Comparison of ENCODE assay signal across 9 cellular contexts in the genomic region with DNA sequence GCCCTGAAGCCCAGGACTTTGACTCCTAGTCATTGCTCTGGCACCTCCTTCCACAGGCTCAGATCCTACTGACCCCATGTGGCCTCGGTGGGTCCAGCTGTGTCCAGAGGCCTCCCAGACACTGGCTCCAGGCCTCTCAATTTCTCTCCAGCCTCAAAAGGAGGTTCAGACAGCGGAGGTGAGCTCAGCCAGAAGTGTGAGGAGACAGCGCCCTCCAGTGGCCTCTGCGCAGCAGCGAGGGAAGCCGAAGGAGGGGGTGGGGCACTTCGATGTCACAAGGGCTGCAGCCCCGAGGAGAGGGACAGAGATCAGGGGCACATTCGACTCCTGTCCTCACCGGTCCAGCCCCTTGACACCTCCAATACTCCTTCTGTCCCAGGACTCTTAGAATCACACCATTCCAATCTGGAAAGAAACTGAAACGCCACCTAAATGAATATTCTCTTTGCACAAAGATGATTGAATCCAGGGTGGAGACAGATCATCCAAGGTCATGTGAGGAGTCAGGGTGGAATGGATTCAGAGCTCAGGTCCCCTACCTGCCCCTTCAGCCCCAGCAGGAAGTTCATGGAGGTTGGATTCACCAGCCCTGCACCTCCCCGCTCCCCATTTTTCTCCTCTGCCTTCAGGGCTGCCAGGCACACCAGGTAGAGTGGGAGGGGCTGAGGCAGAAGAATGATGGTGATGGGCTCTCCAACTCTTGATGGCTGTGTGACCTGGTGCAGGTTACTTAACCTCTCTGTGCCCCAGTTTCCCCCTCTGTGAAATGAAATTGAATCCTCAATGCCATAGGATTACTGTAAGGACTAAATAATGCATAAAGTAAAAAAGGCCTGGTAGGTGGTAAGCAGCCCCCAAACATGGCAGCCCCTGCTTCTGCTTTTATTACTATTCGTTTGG. TPM values are rescaled to one million over a fixed set of nuclear protein-coding genes. Genes with fewer than 3 reads are reported as not detected.
DNase-seq lines count a peak whose midpoint lies in the region; ATAC-seq and TF ChIP-seq lines count a peak whose summit lies in the region.
"Had no signal": no experiment of that assay in that cellular context is flagged by ENCODE, and none has a peak within 500 bp of the region (broad histone marks: within the 10 kb centered on the region; RNA-seq: fewer than 3 reads in every experiment).

No MANE protein-coding gene starts in this region.

- peak; percentile 90 for TF ChIP-seq CTCF in fibroblast of mammary gland (conservative IDR thresholded peaks at IDR 0.05; ENCODE audit: control insufficient read depth, insufficient read depth, low read depth, low read length)
- TF ChIP-seq CTCF in neural crest cell (conservative IDR thresholded peaks at IDR 0.05), result peak; percentile 99

- peak; percentile 83 for ATAC-seq in stimulated activated naive CD8-positive, alpha-beta T cell treated with anti-CD3 and anti-CD28 coated beads, Interleukin-15, Interleukin-2, amounts not matched to agents 100 U/mL and 50 U/mL, for 24 hours
- no peak for ATAC-seq in HG03196 (IDR thresholded peaks at IDR 0.05; ENCODE audit: unreplicated experiment)

- H3K9me3 Mint-ChIP-seq in neural crest cell, result no peaks in the 10 kb centered on the region
- H3K9me3 Mint-ChIP-seq: activated naive CD4-positive, alpha-beta T cell treated with anti-CD3 and anti-CD28 coated beads, Interleukin-2, amount 50 U/mL, for 24 hours had no signal

- DNase-seq in DMS114 treated with DMSO at 0.1 percent for 48 hours (lab: John Stamatoyannopoulos, UW; ENCODE audit: unreplicated experiment) (peak; percentile 52), Kasumi-1 (lab: John Stamatoyannopoulos, UW) (peak; percentile 66 to 84), fibroblast of mammary gland (ENCODE audit: low read depth) (peak; percentile 68), neural crest cell (ENCODE audit: low read depth, low spot score) (peak; percentile 95)
- peak; percentile 75 for DNase-seq in activated T-cell treated with anti-CD3 and anti-CD28 coated beads, Interleukin-2, amount 50 U/mL, for 1 hour
- DNase-seq in stimulated activated naive CD8-positive, alpha-beta T cell treated with anti-CD3 and anti-CD28 coated beads, Interleukin-15, Interleukin-2, amounts not matched to agents 100 U/mL and 50 U/mL, for 24 hours, result peak; percentile 81

- H3K36me3 Mint-ChIP-seq in neural crest cell (ENCODE audit: low read depth), result no peaks in the 10 kb centered on the region
- H3K36me3 Mint-ChIP-seq: activated naive CD4-positive, alpha-beta T cell treated with anti-CD3 and anti-CD28 coated beads, Interleukin-2, amount 50 U/mL, for 24 hours had no signal

- peaks cover 6% of the 10 kb centered on the region for H3K4me1 Mint-ChIP-seq in neural crest cell

- H3K4me3 Mint-ChIP-seq in neural crest cell, result no peak overlapping the region
- H3K4me3 Mint-ChIP-seq: activated naive CD4-positive, alpha-beta T cell treated with anti-CD3 and anti-CD28 coated beads, Interleukin-2, amount 50 U/mL, for 24 hours had no signal

- no peak overlapping the region for H3K27ac Mint-ChIP-seq in neural crest cell (ENCODE audit: unreplicated experiment)

- peaks cover 23% of the 10 kb centered on the region for H3K27me3 Mint-ChIP-seq in neural crest cell (ENCODE audit: low read depth)

- H3K4me3 ChIP-seq in fibroblast of mammary gland (ENCODE audit: control insufficient read depth, low read depth, low read length), result no peak overlapping the region

TF ChIP-seq in PFSK-1, 5 proteins besides CTCF, POLR2A, EP300 and RAD21:
- TF ChIP-seq FOXP2 (optimal IDR thresholded peaks at IDR 0.05; ENCODE audit: borderline replicate concordance, extremely low read depth, extremely low read length, insufficient read depth), result peak; percentile 65
- TF ChIP-seq, protein P1, sequence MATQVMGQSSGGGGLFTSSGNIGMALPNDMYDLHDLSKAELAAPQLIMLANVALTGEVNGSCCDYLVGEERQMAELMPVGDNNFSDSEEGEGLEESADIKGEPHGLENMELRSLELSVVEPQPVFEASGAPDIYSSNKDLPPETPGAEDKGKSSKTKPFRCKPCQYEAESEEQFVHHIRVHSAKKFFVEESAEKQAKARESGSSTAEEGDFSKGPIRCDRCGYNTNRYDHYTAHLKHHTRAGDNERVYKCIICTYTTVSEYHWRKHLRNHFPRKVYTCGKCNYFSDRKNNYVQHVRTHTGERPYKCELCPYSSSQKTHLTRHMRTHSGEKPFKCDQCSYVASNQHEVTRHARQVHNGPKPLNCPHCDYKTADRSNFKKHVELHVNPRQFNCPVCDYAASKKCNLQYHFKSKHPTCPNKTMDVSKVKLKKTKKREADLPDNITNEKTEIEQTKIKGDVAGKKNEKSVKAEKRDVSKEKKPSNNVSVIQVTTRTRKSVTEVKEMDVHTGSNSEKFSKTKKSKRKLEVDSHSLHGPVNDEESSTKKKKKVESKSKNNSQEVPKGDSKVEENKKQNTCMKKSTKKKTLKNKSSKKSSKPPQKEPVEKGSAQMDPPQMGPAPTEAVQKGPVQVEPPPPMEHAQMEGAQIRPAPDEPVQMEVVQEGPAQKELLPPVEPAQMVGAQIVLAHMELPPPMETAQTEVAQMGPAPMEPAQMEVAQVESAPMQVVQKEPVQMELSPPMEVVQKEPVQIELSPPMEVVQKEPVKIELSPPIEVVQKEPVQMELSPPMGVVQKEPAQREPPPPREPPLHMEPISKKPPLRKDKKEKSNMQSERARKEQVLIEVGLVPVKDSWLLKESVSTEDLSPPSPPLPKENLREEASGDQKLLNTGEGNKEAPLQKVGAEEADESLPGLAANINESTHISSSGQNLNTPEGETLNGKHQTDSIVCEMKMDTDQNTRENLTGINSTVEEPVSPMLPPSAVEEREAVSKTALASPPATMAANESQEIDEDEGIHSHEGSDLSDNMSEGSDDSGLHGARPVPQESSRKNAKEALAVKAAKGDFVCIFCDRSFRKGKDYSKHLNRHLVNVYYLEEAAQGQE (IDR thresholded peaks at IDR 0.05; ENCODE audit: insufficient read depth in 1 of 2, low read depth in 2 of 2, low read length in 2 of 2), result no peak

RNA-seq across cellular contexts. Expression of a gene that starts 34.8 kb away (rescaled TPM):
- 9.1 TPM for polyA plus RNA-seq in PFSK-1 (2012; ENCODE audit: insufficient read length, low read depth)
- total RNA-seq in neural crest cell, result 30.7 and 31.8 TPM in 2 replicates
